1 cellular context compared by ENCODE assay signal in genomic region chr7:74083117-74083876, GRCh38.
TF ChIP-seq lines count a peak whose summit lies in the region.

Gene LIMK1 (plus strand): TSS chr7:74083804. CDS start chr7:74083991, 187 bp downstream.

TF ChIP-seq in HepG2, 621 proteins besides CTCF, POLR2A, EP300 and RAD21 (continued from another document):
- TF ChIP-seq FOXO4 (CRISPR knock-in tag; conservative IDR thresholded peaks at IDR 0.05) = 0 out of 2 replicates have a peak, but pooled peaks have one; percentile 59
- no peak for TF ChIP-seq ATF6 (CRISPR knock-in tag; conservative IDR thresholded peaks at IDR 0.05)
- no peak for TF ChIP-seq HOXA5 (CRISPR knock-in tag; IDR thresholded peaks at IDR 0.05)
- no peak for TF ChIP-seq ZBTB49 (CRISPR knock-in tag; IDR thresholded peaks at IDR 0.05; ENCODE audit: borderline replicate concordance)
- TF ChIP-seq ZNF691 (CRISPR knock-in tag; IDR thresholded peaks at IDR 0.05; ENCODE audit: borderline replicate concordance, low read depth) = no peak
- TF ChIP-seq ERF (CRISPR knock-in tag; IDR thresholded peaks at IDR 0.05) = no peak
- TF ChIP-seq CSRNP1 (CRISPR knock-in tag; IDR thresholded peaks at IDR 0.05) = 0 out of 2 replicates have a peak, but pooled peaks have one; percentile 30
- TF ChIP-seq TCF7L2 (IDR thresholded peaks at IDR 0.05; ENCODE audit: low read depth, low read length) = no peak
- no peak for TF ChIP-seq ZNF552 (CRISPR knock-in tag; IDR thresholded peaks at IDR 0.05; ENCODE audit: borderline replicate concordance)
- no peak for TF ChIP-seq ZNF672 (CRISPR knock-in tag; IDR thresholded peaks at IDR 0.05)
- peak; percentile 85 for TF ChIP-seq ZFY (CRISPR knock-in tag; IDR thresholded peaks at IDR 0.05)
- no peak for TF ChIP-seq HCFC1 (IDR thresholded peaks at IDR 0.05; ENCODE audit: low read depth, low read length)
- TF ChIP-seq SALL1 (CRISPR knock-in tag; IDR thresholded peaks at IDR 0.05) = 0 out of 2 replicates have a peak, but pooled peaks have one; percentile 14
- TF ChIP-seq SIN3A (IDR thresholded peaks at IDR 0.05; ENCODE audit: borderline replicate concordance, low read depth, low read length) = peak; percentile 75; the same call in 1 of the 2 replicates
- peak; percentile 48; the same call in 1 of the 2 replicates for TF ChIP-seq ZNF605 (CRISPR knock-in tag; IDR thresholded peaks at IDR 0.05)
- no peak for TF ChIP-seq MLXIP (CRISPR knock-in tag; IDR thresholded peaks at IDR 0.05; ENCODE audit: borderline replicate concordance)
- no peak for TF ChIP-seq STAT6 (CRISPR knock-in tag; IDR thresholded peaks at IDR 0.05; ENCODE audit: borderline replicate concordance)
- TF ChIP-seq ZNF780A (CRISPR knock-in tag; IDR thresholded peaks at IDR 0.05) = no peak
- no peak for TF ChIP-seq ZNF160 (CRISPR knock-in tag; IDR thresholded peaks at IDR 0.05)
- TF ChIP-seq ZNF18 (CRISPR knock-in tag; IDR thresholded peaks at IDR 0.05; ENCODE audit: insufficient replicate concordance) = no peak
- TF ChIP-seq GMEB2 (CRISPR knock-in tag; IDR thresholded peaks at IDR 0.05; ENCODE audit: low read depth) = no peak
